ENCODE assay signal across 9 cellular contexts in genomic region chr7:112550468-112551060, GRCh38.
DNase-seq lines count a peak whose midpoint lies in the region; ATAC-seq, FAIRE-seq and TF ChIP-seq lines count a peak whose summit lies in the region.
"Had no signal": no experiment of that assay in that cellular context is flagged by ENCODE, and none has a peak within 500 bp of the region (broad histone marks: within the 10 kb centered on the region; RNA-seq: fewer than 3 reads in every experiment).

No MANE protein-coding gene starts in this region.

- no peak for TF ChIP-seq POLR2A in esophagus muscularis mucosa (IDR thresholded peaks at IDR 0.05; ENCODE audit: low read depth)

- H4K20me1 ChIP-seq in neural progenitor cell (ENCODE audit: low read depth) = no peaks in the 10 kb centered on the region

- no peak for TF ChIP-seq EP300 in esophagus muscularis mucosa (IDR thresholded peaks at IDR 0.05)

- DNase-seq in ACHN (peak; percentile 77), SK-N-DZ (ENCODE audit: low spot score) (peak; percentile 48), esophagus muscularis mucosa (ENCODE audit: extremely low spot score) (no peak), neural progenitor cell (ENCODE audit: low spot score) (peak; percentile 42)
- peak; percentile 64 for DNase-seq in Jurkat, Clone E6-1 (ENCODE audit: low read depth, low spot score)

- H3K4me3 ChIP-seq in Jurkat, Clone E6-1 (ENCODE audit: low read length) = no peak overlapping the region
- no peak overlapping the region for H3K4me3 ChIP-seq in esophagus muscularis mucosa
- H3K4me3 ChIP-seq in neural progenitor cell = no peak overlapping the region
- H3K4me3 ChIP-seq: skin epidermis had no signal

- H3K4me2 ChIP-seq in neural progenitor cell = no peak overlapping the region

- in situ Hi-C loops in ACHN (cut with HindIII; ENCODE audit: low pct_ligation_motif_present, low pct_unique_long_range_greater_than_20kb, low sequenced_read_pairs) = no loop called here

- no peak overlapping the region for H3K4me3 Mint-ChIP-seq in neural progenitor cell

- no peak overlapping the region for H3K9ac ChIP-seq in neural progenitor cell

- H3K79me2 ChIP-seq in neural progenitor cell (ENCODE audit: low read depth) = no peaks in the 10 kb centered on the region

- no peak overlapping the region for H3K27ac ChIP-seq in esophagus muscularis mucosa (replicated peaks in 1 of 4)
- no peak overlapping the region for H3K27ac ChIP-seq in neural progenitor cell
- H3K27ac ChIP-seq: skin epidermis had no signal

- no peak overlapping the region for H3K27ac Mint-ChIP-seq in neural progenitor cell

- FAIRE-seq in G401.6 (lab: Jason Lieb, UNC) = peak; percentile 83

- no peaks in the 10 kb centered on the region for H3F3A ChIP-seq in neural progenitor cell (ENCODE audit: low read depth)

- intact Hi-C loops in esophagus muscularis mucosa (cut with DNase I) = loop anchor here (5.0 kb wide), 1 partner anchor 872 kb away; no protein-coding TSS in a partner anchor

- H3K27me3 ChIP-seq in esophagus muscularis mucosa (peaks cover 0 to 7% (median 0%) of the 10 kb centered on the region in 4 donors), neural progenitor cell (no peaks in the 10 kb centered on the region)

- no peaks in the 10 kb centered on the region for H3K36me3 ChIP-seq in esophagus muscularis mucosa
- no peaks in the 10 kb centered on the region for H3K36me3 ChIP-seq in neural progenitor cell

- H3K9me3 Mint-ChIP-seq in neural progenitor cell = peaks cover 4% of the 10 kb centered on the region

- H3K4me1 ChIP-seq in esophagus muscularis mucosa (no peaks in the 10 kb centered on the region), neural progenitor cell (no peaks in the 10 kb centered on the region)

- H3K4me1 Mint-ChIP-seq in neural progenitor cell = no peaks in the 10 kb centered on the region

- H3K9me3 ChIP-seq in esophagus muscularis mucosa (no peaks in the 10 kb centered on the region), neural progenitor cell (ENCODE audit: low read depth) (no peaks in the 10 kb centered on the region)

- peaks cover 4% of the 10 kb centered on the region for H3K27me3 Mint-ChIP-seq in neural progenitor cell (ENCODE audit: insufficient read depth, low read depth)

- TF ChIP-seq CTCF in esophagus muscularis mucosa (IDR thresholded peaks at IDR 0.05) (peak; percentile 73 to 87 (median 73)), neural progenitor cell (IDR thresholded peaks at IDR 0.05) (peak; percentile 69)

- H2AFZ ChIP-seq in neural progenitor cell (replicated peaks) = no peak overlapping the region

- WGBS in esophagus muscularis mucosa = 29% methylated on average over 2 of the region's 2 CpGs

- peak; percentile 91 for ATAC-seq in GM21786 (IDR thresholded peaks at IDR 0.05; ENCODE audit: unreplicated experiment)
- no peak for ATAC-seq in HG03108 (IDR thresholded peaks at IDR 0.05; ENCODE audit: unreplicated experiment)

- H3K36me3 Mint-ChIP-seq in neural progenitor cell = peaks cover 2% of the 10 kb centered on the region
